Comparison of ENCODE assay signal across 8 cellular contexts in the genomic region with DNA sequence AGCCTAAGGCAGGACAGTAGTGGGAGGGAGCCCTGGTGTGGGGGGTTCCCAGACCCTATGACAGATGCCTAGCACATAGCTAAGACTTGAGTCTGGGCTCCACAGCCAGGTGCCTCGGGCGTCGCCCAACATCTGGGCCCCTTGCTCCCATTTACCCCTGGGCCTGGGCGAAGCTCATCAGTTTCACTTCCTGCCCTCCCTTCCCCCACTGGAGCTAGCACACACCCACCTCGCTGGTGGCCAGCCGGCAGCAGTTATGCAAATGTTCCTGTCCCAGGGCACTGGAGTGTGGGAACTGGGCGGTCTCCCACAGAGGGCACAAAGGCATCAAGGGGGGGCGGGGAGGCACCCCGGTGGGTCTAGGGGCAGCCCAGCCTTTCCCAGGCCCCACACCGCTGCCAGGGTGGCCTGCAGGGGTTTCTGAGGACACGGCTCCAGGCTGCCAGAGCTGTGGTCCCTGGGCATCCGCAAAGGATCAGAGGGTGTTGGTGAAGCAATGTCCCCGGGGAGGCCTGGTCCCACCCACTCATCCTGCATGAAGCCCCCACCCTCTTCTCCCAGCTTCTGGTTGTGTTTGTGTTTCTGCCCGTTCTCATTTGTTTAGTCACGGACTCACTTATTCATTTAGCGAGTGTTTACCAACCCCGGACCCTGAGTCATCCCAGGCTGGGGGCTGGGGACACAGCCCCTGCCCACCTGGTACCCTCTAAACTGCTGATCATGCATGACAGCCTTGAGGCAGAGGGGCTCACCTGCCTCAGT. TPM values are rescaled to one million over a fixed set of nuclear protein-coding genes. Genes with fewer than 3 reads are reported as not detected.
DNase-seq lines count a peak whose midpoint lies in the region; ATAC-seq and TF ChIP-seq lines count a peak whose summit lies in the region.

No MANE protein-coding gene starts in this region.

- H3K27me3 Mint-ChIP-seq in central memory CD8-positive, alpha-beta T cell: no peaks in the 10 kb centered on the region
- no peaks in the 10 kb centered on the region for H3K27me3 Mint-ChIP-seq in mesothelial cell of epicardium (ENCODE audit: low read depth)
- peaks cover 2% of the 10 kb centered on the region for H3K27me3 Mint-ChIP-seq in endothelial cell (ENCODE audit: unreplicated experiment)

- H3K9ac ChIP-seq in mucosa of stomach (ENCODE audit: low read length): peak overlapping the region; percentile 56

- H3K9me3 ChIP-seq in mucosa of stomach (ENCODE audit: control insufficient read depth, low read length): no peaks in the 10 kb centered on the region

- TF ChIP-seq CTCF in mesothelial cell of epicardium (IDR thresholded peaks at IDR 0.05; ENCODE audit: unreplicated experiment) (no peak), endothelial cell (IDR thresholded peaks at IDR 0.05; ENCODE audit: unreplicated experiment) (no peak)

- H3K4me3 ChIP-seq in mucosa of stomach (ENCODE audit: low read length): peak overlapping the region; percentile 50

- peak; percentile 46 for ATAC-seq in HG03064 (IDR thresholded peaks at IDR 0.05; ENCODE audit: low read depth, unreplicated experiment)
- peak; percentile 49 for ATAC-seq in central memory CD8-positive, alpha-beta T cell (replicated peaks; ENCODE audit: extremely low read depth, poor library complexity, severe bottlenecking)

- in situ Hi-C loops in GM18951 (cut with MboI; ENCODE audit: low sequenced_read_pairs, unreplicated experiment): no loop called here

- peaks cover 6% of the 10 kb centered on the region for H3K36me3 Mint-ChIP-seq in central memory CD8-positive, alpha-beta T cell (ENCODE audit: insufficient read depth)
- peaks cover 5% of the 10 kb centered on the region for H3K36me3 Mint-ChIP-seq in mesothelial cell of epicardium
- H3K36me3 Mint-ChIP-seq in endothelial cell (ENCODE audit: low read depth, unreplicated experiment): no peaks in the 10 kb centered on the region

- H3K9me3 Mint-ChIP-seq in central memory CD8-positive, alpha-beta T cell: no peaks in the 10 kb centered on the region
- no peaks in the 10 kb centered on the region for H3K9me3 Mint-ChIP-seq in mesothelial cell of epicardium
- H3K9me3 Mint-ChIP-seq in endothelial cell (ENCODE audit: unreplicated experiment): no peaks in the 10 kb centered on the region

- peaks cover 28% of the 10 kb centered on the region for H3K4me1 Mint-ChIP-seq in central memory CD8-positive, alpha-beta T cell
- no peaks in the 10 kb centered on the region for H3K4me1 Mint-ChIP-seq in mesothelial cell of epicardium
- H3K4me1 Mint-ChIP-seq in endothelial cell (ENCODE audit: unreplicated experiment): peaks cover 6% of the 10 kb centered on the region

- H3K27me3 ChIP-seq in mucosa of stomach (ENCODE audit: control insufficient read depth, insufficient read depth, low read length): no peaks in the 10 kb centered on the region

- TF ChIP-seq POLR2A in GM18951 (IDR thresholded peaks at IDR 0.05; ENCODE audit: extremely low read depth, insufficient read depth, insufficient read length): peak; percentile 57

- no peaks in the 10 kb centered on the region for H3K36me3 ChIP-seq in mucosa of stomach (ENCODE audit: control insufficient read depth, insufficient read depth, low read length)

- peak; percentile 76 for DNase-seq in COLO668 (lab: John Stamatoyannopoulos, UW; ENCODE audit: unreplicated experiment)
- DNase-seq in NOMO-1 treated with dmso at 0.1 percent for 144 hours (lab: John Stamatoyannopoulos, UW; ENCODE audit: unreplicated experiment): peak; percentile 99
- no peak for DNase-seq in central memory CD8-positive, alpha-beta T cell (ENCODE audit: low spot score in 2 of 2)
- DNase-seq in mesothelial cell of epicardium (ENCODE audit: low spot score in 2 of 2, unreplicated experiment in 2 of 2): no peak
- DNase-seq in endothelial cell (ENCODE audit: low spot score): no peak

- peak overlapping the region; percentile 58 for H3K4me3 Mint-ChIP-seq in central memory CD8-positive, alpha-beta T cell
- H3K4me3 Mint-ChIP-seq in mesothelial cell of epicardium (no peak overlapping the region), endothelial cell (ENCODE audit: unreplicated experiment) (no peak overlapping the region)

- H3K27ac Mint-ChIP-seq in central memory CD8-positive, alpha-beta T cell (ENCODE audit: low read depth): peak overlapping the region; percentile 80
- H3K27ac Mint-ChIP-seq in mesothelial cell of epicardium (no peak overlapping the region), endothelial cell (ENCODE audit: unreplicated experiment) (no peak overlapping the region)

- H3K4me1 ChIP-seq in mucosa of stomach (ENCODE audit: control insufficient read depth, insufficient read depth, low read length): peaks cover 12% of the 10 kb centered on the region

RNA-seq across cellular contexts. Expression of a gene that starts 20.4 kb away (rescaled TPM):
- total RNA-seq in mesothelial cell of epicardium (7.9 to 8.2 TPM (median 8.2 TPM) in 3 replicates), endothelial cell (ENCODE audit: unreplicated experiment) (2.6 TPM)

RNA-seq across cellular contexts. Expression of a gene that starts 49.1 kb away (rescaled TPM):
- total RNA-seq in mesothelial cell of epicardium (not detected in 3 replicates), endothelial cell (ENCODE audit: unreplicated experiment) (not detected)

Comparison
In these comparisons a context has a peak if more than half of its experiments do, and no peak if none do; other contexts are left out.
1. DNase-seq: peak in COLO668 (single experiment) and NOMO-1 treated with dmso at 0.1 percent for 144 hours (single experiment); none in central memory CD8-positive, alpha-beta T cell (0 of 2), mesothelial cell of epicardium (0 of 2) and endothelial cell (single experiment).